Comparison of ENCODE assay signal across 16 cellular contexts in genomic region chr3:101865751-101866509, GRCh38. TPM values are rescaled to one million over a fixed set of nuclear protein-coding genes. Genes with fewer than 3 reads are reported as not detected.
DNase-seq lines count a peak whose midpoint lies in the region; ATAC-seq, FAIRE-seq and TF ChIP-seq lines count a peak whose summit lies in the region.
"Had no signal": no experiment of that assay in that cellular context is flagged by ENCODE, and none has a peak within 500 bp of the region (broad histone marks: within the 10 kb centered on the region; RNA-seq: fewer than 3 reads in every experiment).

No MANE protein-coding gene starts in this region.

- TF ChIP-seq POLR2A in H1 (IDR thresholded peaks at IDR 0.05; ENCODE audit: control extremely low read depth in 1 of 2, low read depth in 2 of 2, low read length in 2 of 2): no peak

- no peak overlapping the region for H3K27ac ChIP-seq in H1 (ENCODE audit: low read depth, low read length)
- H3K27ac ChIP-seq in mesenchymal stem cell (ENCODE audit: low read length, poor library complexity, severe bottlenecking): peak overlapping the region; percentile 73
- H3K27ac ChIP-seq: dorsolateral prefrontal cortex, gastrocnemius medialis, neural progenitor cell, RWPE1 had no signal

- H3K56ac ChIP-seq in H1 (replicated peaks; ENCODE audit: insufficient read length, low read depth, low read length): no peak overlapping the region

- TF ChIP-seq EP300 in H1 (IDR thresholded peaks at IDR 0.05; ENCODE audit: borderline replicate concordance in 1 of 2, low read depth in 2 of 2, low read length in 2 of 2): no peak

- no peak overlapping the region for H4K91ac ChIP-seq in H1 (replicated peaks; ENCODE audit: insufficient read length, low read length)
- H4K91ac ChIP-seq in mesenchymal stem cell (ENCODE audit: low read length): no peak overlapping the region

- no peak overlapping the region for H3K23ac ChIP-seq in H1 (ENCODE audit: insufficient read length)
- no peak overlapping the region for H3K23ac ChIP-seq in mesenchymal stem cell (ENCODE audit: low read length in 2 of 2)

- H4K8ac ChIP-seq in H1 (ENCODE audit: extremely low read depth, insufficient read depth, low read length): no peak overlapping the region
- no peak overlapping the region for H4K8ac ChIP-seq in mesenchymal stem cell (ENCODE audit: low read length)

- no peak overlapping the region for H3K14ac ChIP-seq in H1 (ENCODE audit: insufficient read length)
- no peak overlapping the region for H3K14ac ChIP-seq in mesenchymal stem cell (ENCODE audit: low read length in 2 of 2)

- H3K9me3 ChIP-seq in H1 (ENCODE audit: insufficient read depth in 2 of 2, low read depth in 1 of 2, low read length in 1 of 2) (no peaks in the 10 kb centered on the region), mesenchymal stem cell (ENCODE audit: control insufficient read depth, low read length) (no peaks in the 10 kb centered on the region)
- H3K9me3 ChIP-seq: gastrocnemius medialis had no signal

- H3K79me2 ChIP-seq in H1 (ENCODE audit: control insufficient read depth in 1 of 2, insufficient read depth in 2 of 2, low read length in 2 of 2): no peaks in the 10 kb centered on the region

- no peak overlapping the region for H2BK20ac ChIP-seq in H1 (ENCODE audit: low read length)

- H3K4me3 ChIP-seq in H7 (ENCODE audit: insufficient read depth, low read depth, low read length): no peak overlapping the region
- H3K4me3 ChIP-seq in H1 (ENCODE audit: extremely low read depth in 1 of 4, insufficient read depth in 2 of 4, low read depth in 3 of 4, low read length in 4 of 4): no peak overlapping the region
- no peak overlapping the region for H3K4me3 ChIP-seq in mesenchymal stem cell (ENCODE audit: insufficient read depth in 1 of 2, low read depth in 1 of 2, low read length in 2 of 2)
- H3K4me3 ChIP-seq: dorsolateral prefrontal cortex, gastrocnemius medialis, neural progenitor cell had no signal

- peak in 1 of 2 experiments; percentile 25; a peak in 3 of 4 replicates for TF ChIP-seq RAD21 in H1 (IDR thresholded peaks at IDR 0.05 in 1 of 2, conservative IDR thresholded peaks at IDR 0.05 in 1 of 2; ENCODE audit: low read depth in 2 of 2, low read length in 2 of 2)

- no peak overlapping the region for H2BK12ac ChIP-seq in H1 (ENCODE audit: low read depth, low read length)
- no peak overlapping the region for H2BK12ac ChIP-seq in mesenchymal stem cell (ENCODE audit: low read length in 2 of 2)

- H3K4me1 ChIP-seq in H1 (replicated peaks in 1 of 4; ENCODE audit: control insufficient read depth in 3 of 4, insufficient read depth in 4 of 4, low read length in 3 of 4) (no peaks in the 10 kb centered on the region), mesenchymal stem cell (ENCODE audit: control insufficient read depth, insufficient read depth, low read depth, low read length) (peaks cover 6% of the 10 kb centered on the region)
- H3K4me1 ChIP-seq: gastrocnemius medialis had no signal

- peak; percentile 45 for FAIRE-seq in H1 (lab: Jason Lieb, UNC)
- FAIRE-seq: TTC549 had no signal

- H2BK5ac ChIP-seq in H1 (ENCODE audit: low read depth, low read length) (no peak overlapping the region), mesenchymal stem cell (ENCODE audit: low read depth, low read length, poor library complexity, severe bottlenecking) (no peak overlapping the region)

- H4K5ac ChIP-seq in H1 (ENCODE audit: insufficient read length, low read depth, low read length): no peak overlapping the region

- H3K79me1 ChIP-seq in H1 (ENCODE audit: low read depth, low read length): no peaks in the 10 kb centered on the region
- H3K79me1 ChIP-seq in mesenchymal stem cell (replicated peaks; ENCODE audit: low read length, poor library complexity, severe bottlenecking): no peaks in the 10 kb centered on the region

- no peak overlapping the region for H3K4me2 ChIP-seq in H1 (ENCODE audit: insufficient read depth in 1 of 2, low read depth in 2 of 2, low read length in 2 of 2)
- H3K4me2 ChIP-seq in mesenchymal stem cell (ENCODE audit: low read length, poor library complexity, severe bottlenecking): no peak overlapping the region
- H3K4me2 ChIP-seq: neural progenitor cell had no signal

- H3K4ac ChIP-seq in H1 (replicated peaks; ENCODE audit: insufficient read length, low read depth, low read length) (no peak overlapping the region), mesenchymal stem cell (ENCODE audit: low read depth in 1 of 2, low read length in 2 of 2) (no peak overlapping the region)

- CTCF ChIA-PET in H1 (lab: Charles Lee; ENCODE audit: partially characterized antibody): interaction anchor here (0.6 to 2.6 kb wide), 7 partner anchors 16 to 363 kb away, joined by 3 to 13 read pairs (median 3); no protein-coding TSS in a partner anchor

- H2BK120ac ChIP-seq in H1 (replicated peaks; ENCODE audit: low read depth, low read length): no peak overlapping the region
- H2BK120ac ChIP-seq in mesenchymal stem cell (ENCODE audit: low read depth, low read length): no peak overlapping the region

- no peaks in the 10 kb centered on the region for H3K23me2 ChIP-seq in H1 (ENCODE audit: low read depth, low read length)

- TF ChIP-seq CTCF in H1 (IDR thresholded peaks at IDR 0.05; ENCODE audit: control extremely low read depth in 1 of 3, insufficient read depth in 1 of 3, low read depth in 1 of 3, low read length in 3 of 3): peak in 1 of 3 experiments; percentile 32; a peak in 1 of 4 replicates

- H2AK5ac ChIP-seq in H1 (ENCODE audit: low read depth, low read length): no peak overlapping the region
- peak overlapping the region; percentile 36 for H2AK5ac ChIP-seq in mesenchymal stem cell (ENCODE audit: low read length, severe bottlenecking)

- H3K36me3 ChIP-seq in H7 (replicated peaks; ENCODE audit: control insufficient read depth, insufficient read depth, low read length): peaks cover 2% of the 10 kb centered on the region; the same call in 1 of the 2 replicates
- peaks cover 0 to 6% (median 3%) of the 10 kb centered on the region in 4 experiments; a peak in 1 of 8 replicates for H3K36me3 ChIP-seq in H1 (ENCODE audit: control insufficient read depth in 2 of 4, insufficient read depth in 4 of 4, low read length in 3 of 4)
- peaks cover 0 to 13% of the 10 kb centered on the region in 2 experiments for H3K36me3 ChIP-seq in mesenchymal stem cell (ENCODE audit: control insufficient read depth in 1 of 2, insufficient read depth in 2 of 2, low read depth in 1 of 2, low read length in 2 of 2)
- H3K36me3 ChIP-seq: neural progenitor cell had no signal

- 55% methylated on average over 5 of the region's 5 CpGs; no CpG with 5 or more reads in 1 of the 2 experiments for WGBS in H1 (ENCODE audit: extremely low coverage in 1 of 2, insufficient coverage in 1 of 2, insufficient read length in 1 of 2, insufficient replicate concordance in 2 of 2, low coverage in 1 of 2, low lambda C conversion rate in 2 of 2, missing lambda C conversion rate in 1 of 2), 2 experiments
- WGBS in mesenchymal stem cell: 73% methylated on average over 2 of the region's 5 CpGs

- H2BK15ac ChIP-seq in H1 (ENCODE audit: low read length): no peak overlapping the region
- H2BK15ac ChIP-seq in mesenchymal stem cell (ENCODE audit: low read depth, poor library complexity, severe bottlenecking): no peak overlapping the region

- POLR2A ChIA-PET in H1 (lab: Charles Lee; ENCODE audit: partially characterized antibody): interaction anchor here (1.3 to 1.4 kb wide), 2 partner anchors 14 to 17 kb away, joined by 4 to 7 read pairs; partner anchors contain the start of gene NFKBIZ

- H3K27me3 ChIP-seq in H7 (ENCODE audit: control insufficient read depth, insufficient read depth, low read length): no peaks in the 10 kb centered on the region
- H3K27me3 ChIP-seq in H1 (replicated peaks in 1 of 4; ENCODE audit: control insufficient read depth in 3 of 4, extremely low read depth in 1 of 4, insufficient read depth in 3 of 4, low read length in 3 of 4): no peaks in the 10 kb centered on the region
- H3K27me3 ChIP-seq in mesenchymal stem cell (ENCODE audit: control insufficient read depth in 1 of 2, insufficient read depth in 1 of 2, low read length in 2 of 2): no peaks in the 10 kb centered on the region
- H3K27me3 ChIP-seq: dorsolateral prefrontal cortex, gastrocnemius medialis, neural progenitor cell had no signal

- ATAC-seq in GM21447 (IDR thresholded peaks at IDR 0.05; ENCODE audit: unreplicated experiment): no peak
- ATAC-seq in stimulated activated naive CD8-positive, alpha-beta T cell treated with anti-CD3 and anti-CD28 coated beads, Interleukin-15, Interleukin-2, amounts not matched to agents 100 U/mL and 50 U/mL, for 24 hours: no peak
- ATAC-seq: CD8-positive, alpha-beta T cell; gastrocnemius medialis; left cardiac atrium had no signal

- no peaks in the 10 kb centered on the region for H4K20me1 ChIP-seq in H1 (replicated peaks in 1 of 2; ENCODE audit: control insufficient read depth in 1 of 2, insufficient read depth in 2 of 2, low read length in 2 of 2)

- no peak overlapping the region for H2AFZ ChIP-seq in H1 (ENCODE audit: low read length)
- H2AFZ ChIP-seq in mesenchymal stem cell (ENCODE audit: low read depth, low read length): no peak overlapping the region
- H2AFZ ChIP-seq: neural progenitor cell had no signal

- peak; percentile 77 for DNase-seq in H7
- DNase-seq in NCI-H2029 treated with DMSO at 0.1 percent for 48 hours (lab: John Stamatoyannopoulos, UW): peak; percentile 22
- no peak for DNase-seq in H1 (ENCODE audit: low read depth in 1 of 2, low spot score in 2 of 2)
- peak; percentile 31 for DNase-seq in mesenchymal stem cell
- DNase-seq in activated CD4-positive, alpha-beta T cell treated with anti-CD3 and anti-CD28 coated beads, Interleukin-2, amount 50 U/mL, for 4 hours: no peak
- DNase-seq in NCI-H748 (lab: John Stamatoyannopoulos, UW; ENCODE audit: unreplicated experiment): no peak
- no peak for DNase-seq in stimulated activated naive CD8-positive, alpha-beta T cell treated with anti-CD3 and anti-CD28 coated beads, Interleukin-15, Interleukin-2, amounts not matched to agents 100 U/mL and 50 U/mL, for 24 hours
- DNase-seq: amniotic stem cell; CD8-positive, alpha-beta T cell; dorsolateral prefrontal cortex; gastrocnemius medialis; left cardiac atrium had no signal

- no peak overlapping the region for H3K18ac ChIP-seq in H1 (ENCODE audit: extremely low read depth, low read length)
- H3K18ac ChIP-seq in mesenchymal stem cell (ENCODE audit: low read depth in 1 of 2, low read length in 2 of 2): no peak overlapping the region

- H3K9ac ChIP-seq in H1 (replicated peaks in 1 of 4; ENCODE audit: extremely low read depth in 1 of 4, low read depth in 3 of 4, low read length in 3 of 4): no peak overlapping the region
- no peak overlapping the region for H3K9ac ChIP-seq in mesenchymal stem cell (ENCODE audit: low read length)
- H3K9ac ChIP-seq: neural progenitor cell had no signal

RNA-seq across cellular contexts. Expression of gene NFKBIZ, which starts 16.6 kb away (rescaled TPM):
- 3.2 and 3.5 TPM in 2 replicates for total RNA-seq in H7 (2014; rRNA removed; shearing (Covaris generic))
- 24.5 TPM in 2 replicates for total RNA-seq in H1 (2021; fragmentation: NEBNext Ultra II Directional; extraction: Animal tissue kit (Norgen Biotek cat#: 25700))
- 7.2 and 7.6 TPM in 2 replicates for polyA plus RNA-seq in H1 (2011; rRNA removed)
- polyA plus RNA-seq in H1 (2011; cell fraction: cytosol; rRNA removed): 11.7 TPM
- polyA plus RNA-seq in H1 (2011; cell fraction: nucleus; rRNA removed): 28.2 TPM
- polyA plus RNA-seq in H1 (2012, experiment 1 of 2): 6.3 to 9.7 TPM (median 9.1 TPM) in 4 replicates
- polyA plus RNA-seq in H1 (2012, experiment 2 of 2): 0.87 TPM
- polyA plus RNA-seq in H1 (2013, experiment 1 of 2): 14.6 TPM
- polyA plus RNA-seq in H1 (2013, experiment 2 of 2): 13.6 TPM
- 28.3 and 29.0 TPM in 2 replicates for polyA minus RNA-seq in H1 (2011; rRNA and poly(A)+ RNA removed)
- polyA minus RNA-seq in H1 (2011; cell fraction: cytosol; rRNA and poly(A)+ RNA removed): 11.5 TPM
- 77.8 TPM for polyA minus RNA-seq in H1 (2011; cell fraction: nucleus; rRNA and poly(A)+ RNA removed)
- 44.7 TPM for polyA plus RNA-seq in mesenchymal stem cell (2013, experiment 1 of 2)
- polyA plus RNA-seq in mesenchymal stem cell (2013, experiment 2 of 2): 39.9 TPM

Comparison
In these comparisons a context has a peak if more than half of its experiments do, and no peak if none do; other contexts are left out.
1. DNase-seq: peak in H7 (single experiment), NCI-H2029 treated with DMSO at 0.1 percent for 48 hours (single experiment) and mesenchymal stem cell (single experiment); none in H1 (0 of 2), activated CD4-positive, alpha-beta T cell treated with anti-CD3 and anti-CD28 coated beads, Interleukin-2, amount 50 U/mL, for 4 hours (0 of 2), NCI-H748 (single experiment) and stimulated activated naive CD8-positive, alpha-beta T cell treated with anti-CD3 and anti-CD28 coated beads, Interleukin-15, Interleukin-2, amounts not matched to agents 100 U/mL and 50 U/mL, for 24 hours (single experiment).